ENCODE assay signal across 11 cellular contexts in genomic region chrX:7086384-7086783, GRCh38.
DNase-seq lines count a peak whose midpoint lies in the region; ATAC-seq, FAIRE-seq and TF ChIP-seq lines count a peak whose summit lies in the region.
"Had no signal": no experiment of that assay in that cellular context is flagged by ENCODE, and none has a peak within 500 bp of the region (broad histone marks: within the 10 kb centered on the region; RNA-seq: fewer than 3 reads in every experiment).

No MANE protein-coding gene starts in this region.

- H4K5ac ChIP-seq in mesendoderm (ENCODE audit: low read length) = no peak overlapping the region

- H3K27me3 ChIP-seq in mesendoderm (ENCODE audit: insufficient read depth, low read length, poor library complexity) (no peaks in the 10 kb centered on the region), tibial nerve (no peaks in the 10 kb centered on the region), adrenal gland (no peaks in the 10 kb centered on the region)

- H2BK15ac ChIP-seq in mesendoderm (replicated peaks; ENCODE audit: low read depth) = no peak overlapping the region

- FAIRE-seq in GM18507 (lab: Jason Lieb, UNC) = peak; percentile 80
- FAIRE-seq: endometrium had no signal

- peak overlapping the region; percentile 15 for H3K18ac ChIP-seq in mesendoderm (ENCODE audit: low read length)

- H3K4me2 ChIP-seq in mesendoderm (ENCODE audit: low read length) = no peak overlapping the region

- H3K27ac ChIP-seq in KOPT-K1 (ENCODE audit: low read depth, low read length, poor library complexity, severe bottlenecking) (peak overlapping the region; percentile 98), mesendoderm (ENCODE audit: low read depth, low read length) (no peak overlapping the region), tibial nerve (no peak overlapping the region), adrenal gland (no peak overlapping the region)

- peak; percentile 25 for ATAC-seq in GM21717 (IDR thresholded peaks at IDR 0.05; ENCODE audit: unreplicated experiment)

- no peak overlapping the region for H4K8ac ChIP-seq in mesendoderm (ENCODE audit: low read depth, low read length)

- H3K4me3 ChIP-seq in mesendoderm (ENCODE audit: low read length) (no peak overlapping the region), tibial nerve (no peak overlapping the region), adrenal gland (no peak overlapping the region)

- intact Hi-C loops in adrenal gland (cut with DNase I) = no loop called here

- WGBS in mesendoderm (ENCODE audit: extremely low coverage, insufficient coverage, low lambda C conversion rate) = no CpG with 5 or more reads among the region's 3 CpGs
- 57 to 79% methylated on average over 3 of the region's 3 CpGs for WGBS in tibial nerve, 2 donors
- WGBS in adrenal gland, 4 donors = 71 to 75% (median 72%) methylated on average over 3 of the region's 3 CpGs

- peak overlapping the region; percentile 87 for H3K4ac ChIP-seq in mesendoderm (ENCODE audit: low read depth, low read length)

- no peak overlapping the region for H2AK5ac ChIP-seq in mesendoderm (ENCODE audit: low read length)

- no peak overlapping the region for H2BK120ac ChIP-seq in mesendoderm (ENCODE audit: low read depth, low read length)

- H3K56ac ChIP-seq in mesendoderm (ENCODE audit: low read length) = peak overlapping the region; percentile 70

- no peaks in the 10 kb centered on the region for H3K36me3 ChIP-seq in KOPT-K1 (ENCODE audit: insufficient read depth, low read length)
- no peaks in the 10 kb centered on the region for H3K36me3 ChIP-seq in mesendoderm (ENCODE audit: control insufficient read depth, insufficient read depth, low read length)
- peaks cover 0 to 9% (median 0%) of the 10 kb centered on the region in 3 donors for H3K36me3 ChIP-seq in tibial nerve
- no peaks in the 10 kb centered on the region for H3K36me3 ChIP-seq in adrenal gland (replicated peaks in 1 of 2)

- no peaks in the 10 kb centered on the region for H3K79me1 ChIP-seq in mesendoderm (ENCODE audit: low read length)

- no peaks in the 10 kb centered on the region for H3K79me2 ChIP-seq in mesendoderm (ENCODE audit: control insufficient read depth, insufficient read depth, low read length)

- DNase-seq in GM18507 (ENCODE audit: extremely low spot score, insufficient read length, low read depth) (no peak), mesendoderm (peak; percentile 12), tibial nerve (ENCODE audit: low spot score in 2 of 2) (no peak), adrenal gland (no peak), NCI-H510A (lab: John Stamatoyannopoulos, UW) (no peak)
- no peak for DNase-seq in stimulated activated CD4-positive, alpha-beta T cell treated with anti-CD3 and anti-CD28 coated beads, Interleukin-4, amount 100 ng/mL, for 24 hours
- DNase-seq: activated CD4-positive, CD25-positive, alpha-beta regulatory T cell treated with anti-CD3 and anti-CD28 coated beads, Interleukin-2, amount 50 U/mL, for 72 hours; NCI-H1436 treated with DMSO at 0.1 percent for 48 hours had no signal

- H2BK5ac ChIP-seq in mesendoderm (ENCODE audit: low read length) = no peak overlapping the region

- H3K4me1 ChIP-seq in mesendoderm (ENCODE audit: control insufficient read depth, low read depth, low read length) = peaks cover 4% of the 10 kb centered on the region
- H3K4me1 ChIP-seq in tibial nerve = peaks cover 0 to 8% (median 0%) of the 10 kb centered on the region in 4 donors
- peaks cover 0 to 4% of the 10 kb centered on the region in 2 donors for H3K4me1 ChIP-seq in adrenal gland (replicated peaks in 1 of 2)

- TF ChIP-seq POLR2A in tibial nerve (IDR thresholded peaks at IDR 0.05) (no peak), adrenal gland (IDR thresholded peaks at IDR 0.05) (no peak)

- TF ChIP-seq CTCF in tibial nerve (IDR thresholded peaks at IDR 0.05) (no peak), adrenal gland (IDR thresholded peaks at IDR 0.05) (no peak)

- no peak for TF ChIP-seq EP300 in tibial nerve (IDR thresholded peaks at IDR 0.05)

- H3K9me3 ChIP-seq in KOPT-K1 (ENCODE audit: insufficient read depth, low read length, poor library complexity, severe bottlenecking) = no peaks in the 10 kb centered on the region
- H3K9me3 ChIP-seq in tibial nerve = no peaks in the 10 kb centered on the region
- H3K9me3 ChIP-seq in adrenal gland (replicated peaks in 1 of 3) = no peaks in the 10 kb centered on the region

- no peak overlapping the region for H3K23ac ChIP-seq in mesendoderm (ENCODE audit: low read length)

- no peak overlapping the region for H3K9ac ChIP-seq in mesendoderm (ENCODE audit: low read length)
